In genomic region chr7:151804756-151805503, GRCh38 we compare ENCODE assay signal across 1 cellular context.
TF ChIP-seq lines count a peak whose summit lies in the region.

No MANE protein-coding gene starts in this region.

TF ChIP-seq in GM23338, 12 proteins besides CTCF, POLR2A, EP300 and RAD21 (continued from another document):
- TF ChIP-seq ZNF462 (CRISPR knock-in tag; IDR thresholded peaks at IDR 0.05) (no peak), ZNF331 (CRISPR knock-in tag; IDR thresholded peaks at IDR 0.05; ENCODE audit: low read depth) (no peak), JUNB (IDR thresholded peaks at IDR 0.05; ENCODE audit: unreplicated experiment) (no peak), EZH2 (IDR thresholded peaks at IDR 0.05; ENCODE audit: low read depth, unreplicated experiment) (no peak), ETS1 (IDR thresholded peaks at IDR 0.05) (no peak), EZH2phosphoT487 (IDR thresholded peaks at IDR 0.05; ENCODE audit: unreplicated experiment) (no peak), ZNF114 (CRISPR knock-in tag; IDR thresholded peaks at IDR 0.05) (no peak), STAT1 (IDR thresholded peaks at IDR 0.05; ENCODE audit: unreplicated experiment) (no peak), REST (IDR thresholded peaks at IDR 0.05; ENCODE audit: unreplicated experiment) (no peak), POLR2AphosphoS5 (IDR thresholded peaks at IDR 0.05; ENCODE audit: low read depth) (no peak), NANOG (IDR thresholded peaks at IDR 0.05; ENCODE audit: borderline replicate concordance) (no peak)
